ENCODE assay signal across 9 cellular contexts in the genomic region with DNA sequence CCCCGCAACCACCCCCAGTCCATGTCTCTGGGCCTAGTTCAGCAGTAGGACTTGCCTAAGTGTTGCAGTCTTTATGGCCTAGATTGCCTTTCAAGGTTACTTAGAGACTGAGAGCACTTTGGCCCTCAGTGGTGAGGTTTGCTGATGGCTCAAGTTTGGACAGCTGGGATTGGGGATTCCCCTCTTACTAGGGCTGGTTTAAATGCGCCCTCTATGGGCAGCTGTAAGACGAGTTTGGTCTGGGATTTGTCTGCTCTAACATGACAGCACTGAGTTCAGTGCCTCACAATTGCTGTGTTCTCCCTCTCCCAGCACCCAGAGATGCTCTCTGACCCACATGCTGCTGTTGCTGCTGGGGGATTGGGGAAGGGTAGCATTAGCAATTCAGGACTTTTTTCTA. TPM values are rescaled to one million over a fixed set of nuclear protein-coding genes. Genes with fewer than 3 reads are reported as not detected.
DNase-seq lines count a peak whose midpoint lies in the region; ATAC-seq and TF ChIP-seq lines count a peak whose summit lies in the region.
"Had no signal": no experiment of that assay in that cellular context is flagged by ENCODE, and none has a peak within 500 bp of the region (broad histone marks: within the 10 kb centered on the region; RNA-seq: fewer than 3 reads in every experiment).

No MANE protein-coding gene starts in this region.

- DNase-seq in EL (peak; percentile 13), GM23248 (peak; percentile 53), Panc1 (ENCODE audit: low read depth, low spot score) (peak; percentile 5), left colon (no peak), glomerular visceral epithelial cell (ENCODE audit: extremely low spot score) (no peak), GM19238 (ENCODE audit: insufficient read length, low spot score) (no peak)
- DNase-seq in activated CD8-positive, alpha-beta T cell treated with anti-CD3 and anti-CD28 coated beads for 36 hours = no peak
- DNase-seq in T-helper 2 cell treated with Interferon-gamma antibody and Interleukin-4, amounts not matched to agents 5 μg/mL and 100 μg/mL, for 36 hours (ENCODE audit: low spot score) = no peak
- DNase-seq: spleen had no signal

- H3K27ac Mint-ChIP-seq in activated CD8-positive, alpha-beta T cell treated with anti-CD3 and anti-CD28 coated beads for 36 hours = no peak overlapping the region
- H3K27ac Mint-ChIP-seq in T-helper 2 cell treated with Interferon-gamma antibody and Interleukin-4, amounts not matched to agents 5 μg/mL and 100 μg/mL, for 36 hours = no peak overlapping the region

- in situ Hi-C loops in GM23248 (cut with MboI) = no loop called here
- in situ Hi-C loops in Panc1 (cut with HindIII; ENCODE audit: low pct_unique_long_range_greater_than_20kb, low sequenced_read_pairs) = no loop called here

- H3K4me3 ChIP-seq in GM23248 (no peak overlapping the region), Panc1 (ENCODE audit: low read depth in 2 of 2, low read length in 2 of 2) (no peak overlapping the region)
- H3K4me3 ChIP-seq: spleen had no signal

- BruUV-seq in Panc1 (replicated peaks; lab: Mats Ljungman, UMichigan) = no TSS peak

- H3K4me3 Mint-ChIP-seq in activated CD8-positive, alpha-beta T cell treated with anti-CD3 and anti-CD28 coated beads for 36 hours = no peak overlapping the region
- H3K4me3 Mint-ChIP-seq in T-helper 2 cell treated with Interferon-gamma antibody and Interleukin-4, amounts not matched to agents 5 μg/mL and 100 μg/mL, for 36 hours = no peak overlapping the region

- CTCF ChIA-PET in Panc1 (lab: Charles Lee) = no interaction called here
- CTCF ChIA-PET in activated CD8-positive, alpha-beta T cell treated with anti-CD3 and anti-CD28 coated beads for 36 hours (lab: Charles Lee) = no interaction called here

- H3K27ac ChIP-seq in GM23248 (no peak overlapping the region), Panc1 (ENCODE audit: low read length) (no peak overlapping the region)
- H3K27ac ChIP-seq: spleen had no signal

- no peak for ATAC-seq in Panc1
- peak; percentile 43 for ATAC-seq in left colon
- no peak for ATAC-seq in activated CD8-positive, alpha-beta T cell treated with anti-CD3 and anti-CD28 coated beads for 36 hours

- H3K4me1 Mint-ChIP-seq in activated CD8-positive, alpha-beta T cell treated with anti-CD3 and anti-CD28 coated beads for 36 hours (ENCODE audit: low read depth) = no peaks in the 10 kb centered on the region
- no peaks in the 10 kb centered on the region for H3K4me1 Mint-ChIP-seq in T-helper 2 cell treated with Interferon-gamma antibody and Interleukin-4, amounts not matched to agents 5 μg/mL and 100 μg/mL, for 36 hours (ENCODE audit: low read depth)

- no peak overlapping the region for H2AFZ ChIP-seq in GM23248

- H3K9ac ChIP-seq in GM23248 = no peak overlapping the region

- POLR2A ChIA-PET in Panc1 (lab: Charles Lee) = no interaction called here
- POLR2A ChIA-PET in activated CD8-positive, alpha-beta T cell treated with anti-CD3 and anti-CD28 coated beads for 36 hours (lab: Charles Lee) = no interaction called here

- H3K27me3 Mint-ChIP-seq in activated CD8-positive, alpha-beta T cell treated with anti-CD3 and anti-CD28 coated beads for 36 hours = peaks cover 1% of the 10 kb centered on the region
- H3K27me3 Mint-ChIP-seq in T-helper 2 cell treated with Interferon-gamma antibody and Interleukin-4, amounts not matched to agents 5 μg/mL and 100 μg/mL, for 36 hours (ENCODE audit: low read depth) = no peaks in the 10 kb centered on the region

- no peak overlapping the region for H3K4me2 ChIP-seq in GM23248 (ENCODE audit: unreplicated experiment)

- H3K79me2 ChIP-seq in GM23248 (ENCODE audit: insufficient read depth) = no peaks in the 10 kb centered on the region

- H3F3A ChIP-seq in GM23248 (ENCODE audit: insufficient read depth) = no peaks in the 10 kb centered on the region

- H3K36me3 Mint-ChIP-seq in activated CD8-positive, alpha-beta T cell treated with anti-CD3 and anti-CD28 coated beads for 36 hours (ENCODE audit: low read depth) = no peaks in the 10 kb centered on the region
- H3K36me3 Mint-ChIP-seq in T-helper 2 cell treated with Interferon-gamma antibody and Interleukin-4, amounts not matched to agents 5 μg/mL and 100 μg/mL, for 36 hours (ENCODE audit: low read depth) = no peaks in the 10 kb centered on the region

- H3K4me1 ChIP-seq in GM23248 (ENCODE audit: insufficient read depth) = no peaks in the 10 kb centered on the region
- no peaks in the 10 kb centered on the region for H3K4me1 ChIP-seq in Panc1 (ENCODE audit: control insufficient read depth, insufficient read depth, low read length)
- H3K4me1 ChIP-seq: spleen had no signal

- WGBS in GM23248 (ENCODE audit: low coverage in 1 of 2, low lambda C conversion rate in 2 of 2, missing lambda C conversion rate in 2 of 2), 2 experiments = 0 to 17% methylated on average over 2 to 3 of the region's 3 CpGs

- H3K9me3 ChIP-seq in GM23248 (ENCODE audit: low read depth) (no peaks in the 10 kb centered on the region), Panc1 (ENCODE audit: control insufficient read depth, insufficient read depth, low read depth, low read length) (no peaks in the 10 kb centered on the region)
- H3K9me3 ChIP-seq: spleen had no signal

- intact Hi-C loops in Panc1 (cut with micrococcal nuclease; ENCODE audit: unreplicated experiment) = no loop called here
- intact Hi-C loops in left colon (cut with DNase I, micrococcal nuclease) = no loop called here
- intact Hi-C loops in activated CD8-positive, alpha-beta T cell treated with anti-CD3 and anti-CD28 coated beads for 36 hours (cut with micrococcal nuclease) = no loop called here

- peak; percentile 49 for TF ChIP-seq CTCF in Panc1 (IDR thresholded peaks at IDR 0.05)
- TF ChIP-seq CTCF in activated CD8-positive, alpha-beta T cell treated with anti-CD3 and anti-CD28 coated beads for 36 hours (IDR thresholded peaks at IDR 0.05) = no peak

- no peaks in the 10 kb centered on the region for H3K9me3 Mint-ChIP-seq in activated CD8-positive, alpha-beta T cell treated with anti-CD3 and anti-CD28 coated beads for 36 hours
- no peaks in the 10 kb centered on the region for H3K9me3 Mint-ChIP-seq in T-helper 2 cell treated with Interferon-gamma antibody and Interleukin-4, amounts not matched to agents 5 μg/mL and 100 μg/mL, for 36 hours

- H3K36me3 ChIP-seq in GM23248 (ENCODE audit: low read depth) = no peaks in the 10 kb centered on the region
- no peaks in the 10 kb centered on the region for H3K36me3 ChIP-seq in Panc1 (ENCODE audit: control insufficient read depth, insufficient read depth, low read length)
- H3K36me3 ChIP-seq: spleen had no signal

- H3K9me2 ChIP-seq in GM23248 (ENCODE audit: insufficient read depth) = no peaks in the 10 kb centered on the region

- H4K20me1 ChIP-seq in GM23248 (ENCODE audit: insufficient read depth) = no peaks in the 10 kb centered on the region

- H3K27me3 ChIP-seq in GM23248 (replicated peaks; ENCODE audit: insufficient read depth) = no peaks in the 10 kb centered on the region
- no peaks in the 10 kb centered on the region for H3K27me3 ChIP-seq in Panc1 (ENCODE audit: control insufficient read depth, insufficient read depth, low read length)

RNA-seq across cellular contexts. Expression of gene DACH2, which starts 23.1 kb away (rescaled TPM):
- not detected in 2 replicates for total RNA-seq in GM23248 (2014; rRNA removed; shearing (Covaris generic))
- polyA plus RNA-seq in GM23248 (2016; fragmentation: Nextera tagmentation; extraction: Ambion mirVana) = not detected in 2 replicates
- 0.18 TPM for total RNA-seq in Panc1 (2021; ENCODE audit: unreplicated experiment)
- polyA plus RNA-seq in Panc1 (2012; ENCODE audit: insufficient read length) = 0.12 TPM
- total RNA-seq in left colon = not detected
- not detected for total RNA-seq in activated CD8-positive, alpha-beta T cell treated with anti-CD3 and anti-CD28 coated beads for 36 hours
- total RNA-seq: spleen had no signal
- polyA plus RNA-seq: spleen had no signal

Comparison
In these comparisons a context has a peak if more than half of its experiments do, and no peak if none do; other contexts are left out.
1. DNase-seq: peak in EL (single experiment), GM23248 (single experiment) and Panc1 (single experiment); none in left colon (0 of 2), activated CD8-positive, alpha-beta T cell treated with anti-CD3 and anti-CD28 coated beads for 36 hours (single experiment), glomerular visceral epithelial cell (single experiment), T-helper 2 cell treated with Interferon-gamma antibody and Interleukin-4, amounts not matched to agents 5 μg/mL and 100 μg/mL, for 36 hours (single experiment) and GM19238 (single experiment).